Comparison of ENCODE assay signal across 15 cellular contexts in the genomic region with DNA sequence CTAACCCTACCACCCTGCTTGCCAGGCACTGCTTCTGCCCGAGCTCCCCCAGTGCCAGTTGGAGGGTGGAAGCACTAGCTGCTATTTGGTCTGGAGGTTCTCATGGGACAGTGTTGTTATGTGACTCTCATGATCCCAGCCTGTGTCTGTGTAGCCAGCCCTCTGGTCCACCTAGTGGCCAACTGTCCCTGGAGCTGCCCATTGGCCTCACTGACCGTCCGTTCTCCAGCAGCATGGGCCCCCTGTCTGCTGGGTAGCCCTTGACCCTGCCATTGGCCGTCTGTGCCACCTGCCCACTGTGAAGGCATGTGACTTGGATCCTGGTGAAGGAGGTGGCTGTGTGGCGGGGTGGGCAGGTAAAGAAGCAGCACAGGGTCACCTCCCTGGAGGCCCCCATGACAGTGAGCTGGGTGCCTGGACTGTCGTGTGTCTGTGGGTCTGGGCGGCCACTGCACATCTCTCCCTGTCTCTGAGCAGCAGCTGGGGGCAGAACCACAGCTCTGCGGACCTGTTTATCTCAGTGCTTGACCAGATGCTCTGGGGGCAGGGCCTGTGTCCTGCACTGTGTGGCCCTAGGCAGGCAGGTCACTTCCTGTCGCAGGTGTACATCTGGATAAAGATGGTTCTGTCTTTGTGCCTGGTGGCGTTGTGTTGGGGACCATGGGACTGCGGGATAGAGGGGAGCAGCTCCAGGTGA. TPM values are rescaled to one million over a fixed set of nuclear protein-coding genes. Genes with fewer than 3 reads are reported as not detected.
DNase-seq lines count a peak whose midpoint lies in the region; ATAC-seq and TF ChIP-seq lines count a peak whose summit lies in the region.
"Had no signal": no experiment of that assay in that cellular context is flagged by ENCODE, and none has a peak within 500 bp of the region (broad histone marks: within the 10 kb centered on the region; RNA-seq: fewer than 3 reads in every experiment).

No MANE protein-coding gene starts in this region.

- H3K27me3 ChIP-seq in NT2/D1 (ENCODE audit: insufficient read depth, insufficient read length) (no peaks in the 10 kb centered on the region), endodermal cell (ENCODE audit: control insufficient read depth, insufficient read depth, low read length, poor library complexity, severe bottlenecking) (no peaks in the 10 kb centered on the region), lower lobe of right lung (ENCODE audit: low read depth) (no peaks in the 10 kb centered on the region)
- H3K27me3 ChIP-seq: ovary had no signal

- H3K79me2 ChIP-seq in OCI-LY7 (ENCODE audit: insufficient read depth, low read depth, low read length), result no peaks in the 10 kb centered on the region; the same call in 1 of the 2 replicates

- H3K9me3 Mint-ChIP-seq in endodermal cell, result peaks cover 4% of the 10 kb centered on the region
- peaks cover 3% of the 10 kb centered on the region for H3K9me3 Mint-ChIP-seq in Calu3 (ENCODE audit: low read depth, unreplicated experiment)

- no peak overlapping the region for H3K4me3 Mint-ChIP-seq in endodermal cell
- H3K4me3 Mint-ChIP-seq in Calu3 (ENCODE audit: low read depth, unreplicated experiment), result no peak overlapping the region
- H3K4me3 Mint-ChIP-seq: CD8-positive, alpha-beta T cell had no signal

- no peaks in the 10 kb centered on the region; the same call in 1 of the 2 replicates for H4K20me1 ChIP-seq in OCI-LY7 (ENCODE audit: insufficient read depth, low read length)

- H3K4me3 ChIP-seq in NT2/D1 (ENCODE audit: insufficient read length, low read depth), result no peak overlapping the region
- no peak overlapping the region for H3K4me3 ChIP-seq in endodermal cell (ENCODE audit: low read length)
- H3K4me3 ChIP-seq in lower lobe of right lung, result no peak overlapping the region
- H3K4me3 ChIP-seq in OCI-LY7 (ENCODE audit: low read depth, low read length, poor library complexity, severe bottlenecking), result no peak overlapping the region
- H3K4me3 ChIP-seq: ovary had no signal

- no TSS peak for BruUV-seq in Calu3 (replicated peaks; lab: Mats Ljungman, UMichigan)
- no TSS peak for BruUV-seq in OCI-LY7 (replicated peaks; lab: Mats Ljungman, UMichigan)

- DNase-seq in AG09319 (ENCODE audit: extremely low read depth, low read depth) (no peak), NT2/D1 (ENCODE audit: low read depth, low spot score) (no peak), endodermal cell (peak; percentile 59), lower lobe of right lung (no peak), Calu3 (no peak), OCI-LY7 (ENCODE audit: low spot score) (no peak), nucleus accumbens (lab: John Stamatoyannopoulos, UW) (no peak)
- DNase-seq: amygdala, NCI-H748 treated with DMSO at 0.1 percent for 48 hours, SW 1271 had no signal

- H3K27me3 Mint-ChIP-seq in endodermal cell (ENCODE audit: insufficient read depth) (no peaks in the 10 kb centered on the region), Calu3 (ENCODE audit: unreplicated experiment) (no peaks in the 10 kb centered on the region)

- H3K9me2 ChIP-seq in OCI-LY7 (ENCODE audit: insufficient read depth, low read length), result no peaks in the 10 kb centered on the region

- POLR2A ChIA-PET in OCI-LY7 (lab: Charles Lee), result no interaction called here

- H3K9me3 ChIP-seq in NT2/D1 (ENCODE audit: insufficient read depth, low read length), result peaks cover 27% of the 10 kb centered on the region
- H3K9me3 ChIP-seq in endodermal cell (ENCODE audit: control insufficient read depth, low read length), result peaks cover 9% of the 10 kb centered on the region
- H3K9me3 ChIP-seq in lower lobe of right lung, result no peaks in the 10 kb centered on the region
- 0 out of 2 replicates have a peak, but pooled peaks cover 9% of the 10 kb centered on the region for H3K9me3 ChIP-seq in OCI-LY7 (ENCODE audit: low read length)
- H3K9me3 ChIP-seq: ovary had no signal

- H3K27ac ChIP-seq in endodermal cell (ENCODE audit: low read depth, low read length) (no peak overlapping the region), lower lobe of right lung (no peak overlapping the region), OCI-LY7 (ENCODE audit: low read depth, low read length, poor library complexity, severe bottlenecking) (no peak overlapping the region)
- H3K27ac ChIP-seq: HL-60, ovary had no signal

- WGBS in endodermal cell (ENCODE audit: insufficient coverage in 1 of 2, insufficient read length in 1 of 2), 2 experiments, result 93 to 98% methylated on average over 7 to 11 of the region's 11 CpGs

- H3K36me3 Mint-ChIP-seq in endodermal cell (ENCODE audit: low read depth) (peaks cover 6% of the 10 kb centered on the region), Calu3 (ENCODE audit: insufficient read depth, unreplicated experiment) (peaks cover 6% of the 10 kb centered on the region)

- CTCF ChIA-PET in Calu3 (lab: Charles Lee), result no interaction called here
- CTCF ChIA-PET in OCI-LY7 (lab: Charles Lee; ENCODE audit: unreplicated experiment), result no interaction called here

- H3K4me1 Mint-ChIP-seq in endodermal cell (peaks cover 19% of the 10 kb centered on the region), Calu3 (ENCODE audit: low read depth, unreplicated experiment) (no peaks in the 10 kb centered on the region)

- no peak overlapping the region for H3K27ac Mint-ChIP-seq in endodermal cell
- H3K27ac Mint-ChIP-seq in Calu3 (ENCODE audit: unreplicated experiment), result no peak overlapping the region

- no peak overlapping the region for H2AFZ ChIP-seq in OCI-LY7 (ENCODE audit: low read length)

- H3K9ac ChIP-seq in NT2/D1 (ENCODE audit: insufficient read length, low read depth) (peak overlapping the region; percentile 18), endodermal cell (ENCODE audit: extremely low read depth, low read length, poor library complexity, severe bottlenecking) (no peak overlapping the region)

- ATAC-seq in lower lobe of right lung, result peak in 1 of 2 donors; percentile 3
- ATAC-seq in GM19395 (IDR thresholded peaks at IDR 0.05; ENCODE audit: unreplicated experiment), result no peak
- ATAC-seq: CD8-positive, alpha-beta T cell; esophagus mucosa had no signal

- H3K4me1 ChIP-seq in NT2/D1 (ENCODE audit: insufficient read depth, insufficient read length), result peaks cover 2% of the 10 kb centered on the region
- no peaks in the 10 kb centered on the region for H3K4me1 ChIP-seq in endodermal cell (ENCODE audit: control insufficient read depth, insufficient read depth, low read length)
- peaks cover 51% of the 10 kb centered on the region for H3K4me1 ChIP-seq in lower lobe of right lung
- no peaks in the 10 kb centered on the region for H3K4me1 ChIP-seq in OCI-LY7 (ENCODE audit: insufficient read depth, low read length, poor library complexity, severe bottlenecking)

- TF ChIP-seq CTCF in AG09319 (IDR thresholded peaks at IDR 0.05; ENCODE audit: low read depth, low read length) (peak; percentile 10; the same call in 1 of the 2 replicates), endodermal cell (conservative IDR thresholded peaks at IDR 0.05) (peak; percentile 66), lower lobe of right lung (IDR thresholded peaks at IDR 0.05) (peak; percentile 11), Calu3 (IDR thresholded peaks at IDR 0.05; ENCODE audit: unreplicated experiment) (no peak), OCI-LY7 (conservative IDR thresholded peaks at IDR 0.05; ENCODE audit: low read length) (no peak)

- no peak overlapping the region for H3K4me2 ChIP-seq in OCI-LY7 (ENCODE audit: low read length)

- no peaks in the 10 kb centered on the region for H3K36me3 ChIP-seq in NT2/D1 (ENCODE audit: insufficient read depth, insufficient read length, low read length)
- peaks cover 4% of the 10 kb centered on the region for H3K36me3 ChIP-seq in endodermal cell (ENCODE audit: control insufficient read depth, insufficient read depth, low read length)
- no peaks in the 10 kb centered on the region for H3K36me3 ChIP-seq in lower lobe of right lung
- H3K36me3 ChIP-seq in OCI-LY7 (ENCODE audit: insufficient read depth, low read length), result no peaks in the 10 kb centered on the region; the same call in 1 of the 2 replicates
- H3K36me3 ChIP-seq: ovary had no signal

- intact Hi-C loops in lower lobe of right lung (cut with DNase I), result no loop called here
- intact Hi-C loops in Calu3 (cut with micrococcal nuclease; ENCODE audit: unreplicated experiment), result no loop called here
- intact Hi-C loops in OCI-LY7 (cut with micrococcal nuclease; ENCODE audit: unreplicated experiment), result no loop called here

RNA-seq across cellular contexts. Expression of a gene that starts 11.4 kb away (rescaled TPM):
- total RNA-seq in endodermal cell (10 to 100 TPM; 17.1 to 20.2 TPM), lower lobe of right lung (39.1 TPM), Calu3 (2022) (12.5 and 13.9 TPM in 2 replicates), OCI-LY7 (2022) (23.7 and 24.6 TPM in 2 replicates)
- 21.4 TPM for polyA plus RNA-seq in endodermal cell (2013, experiment 1 of 2)
- polyA plus RNA-seq in endodermal cell (2013, experiment 2 of 2), result 21.7 TPM
- total RNA-seq in OCI-LY7 (2014; rRNA removed; shearing (Covaris generic)), result 18.9 and 20.6 TPM in 2 replicates

Comparison
In these comparisons a context has a peak if more than half of its experiments do, and no peak if none do; other contexts are left out.
1. CTCF ChIP-seq: peak in AG09319 (single experiment), endodermal cell (single experiment) and lower lobe of right lung (single experiment); none in Calu3 (single experiment) and OCI-LY7 (single experiment).